Comparison of ENCODE assay signal across 34 cellular contexts in the genomic region with DNA sequence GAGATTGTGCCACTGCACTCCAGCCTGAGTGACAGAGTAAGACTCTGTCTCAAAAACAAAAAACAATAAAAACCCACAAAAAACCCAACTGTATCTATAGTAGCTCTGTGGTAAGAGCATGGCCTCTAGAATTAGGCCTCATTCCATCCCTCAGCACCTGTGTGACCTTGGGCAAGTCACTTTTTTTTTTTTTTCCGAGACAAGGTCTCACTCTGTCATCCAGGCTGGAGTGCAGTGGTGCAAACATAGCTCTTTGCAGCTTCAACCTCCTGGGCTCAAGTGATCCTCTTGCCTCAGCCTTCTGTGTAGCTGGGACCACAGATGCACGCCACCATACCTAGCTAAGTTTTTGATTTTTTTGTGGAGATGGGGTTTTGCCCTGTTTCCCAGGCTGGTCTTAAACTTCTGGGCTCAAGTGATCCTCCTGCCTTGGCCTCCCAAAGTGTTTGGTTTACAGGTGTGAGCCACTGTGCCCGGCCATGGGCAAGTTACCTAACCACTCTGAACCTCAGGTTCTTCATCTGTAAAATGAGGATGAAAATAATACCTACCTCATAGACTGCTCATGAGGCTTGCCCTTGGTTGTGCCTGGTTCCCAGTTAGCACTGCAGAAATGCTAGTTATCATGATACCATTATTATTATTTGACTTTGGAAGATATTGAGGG. TPM values are rescaled to one million over a fixed set of nuclear protein-coding genes. Genes with fewer than 3 reads are reported as not detected.
"Had no signal": no experiment of that assay in that cellular context is flagged by ENCODE, and none has a peak within 500 bp of the region (broad histone marks: within the 10 kb centered on the region; RNA-seq: fewer than 3 reads in every experiment).

No MANE protein-coding gene starts in this region.

- DNase-seq: activated CD4-positive, alpha-beta T cell treated with anti-CD3 and anti-CD28 coated beads, Interleukin-2, amount 10 ng/mL, durations not matched to agents 24 days and 14 days; activated CD4-positive, alpha-beta T cell treated with anti-CD3 and anti-CD28 coated beads, Interleukin-2, amount 50 U/mL, for 4 hours; activated CD8-positive, alpha-beta T cell treated with anti-CD3 and anti-CD28 coated beads for 36 hours; activated effector memory CD4-positive, alpha-beta T cell treated with anti-CD3 and anti-CD28 coated beads, Interleukin-2, amount 50 U/mL, for 16 hours; activated naive CD4-positive, alpha-beta T cell; activated naive CD4-positive, alpha-beta T cell treated with anti-CD3 and anti-CD28 coated beads, Interleukin-2, amount 50 U/mL, for 16 hours; activated naive CD8-positive, alpha-beta T cell treated with anti-CD3 and anti-CD28 coated beads for 36 hours; activated T-cell treated with anti-CD3 and anti-CD28 coated beads, Interleukin-2, amount 50 U/mL, for 1 hour; activated T-cell treated with anti-CD3 and anti-CD28 coated beads, Interleukin-2, amount 50 U/mL, for 72 hours; amniotic stem cell; Kasumi-1; KG1; MG63; NCI-H1048; NCI-H1105 treated with DMSO at 0.1 percent for 48 hours; NCI-H1436; NCI-H1694; NCI-H1930; NCI-H2081 treated with DMSO at 0.1 percent for 48 hours; NCI-H345; NCI-H524 treated with DMSO at 0.1 percent for 48 hours; NK-92 treated with Interleukin-12 subunit alpha and Interleukin-12 subunit beta, amount 100 ng/mL, for 24 hours; PC-9; SHP77; SJCRH30; T1000 had no signal

- H3K36me3 ChIP-seq: cardiac muscle cell, MG63, SJCRH30 had no signal

- H3K4me1 ChIP-seq: SJCRH30 had no signal

- H3K27ac ChIP-seq: cardiac muscle cell, PC-9, RWPE1, SJCRH30, SK-N-MC had no signal

- H3K27me3 ChIP-seq: cardiac muscle cell, MG63 had no signal

- ATAC-seq: activated CD8-positive, alpha-beta T cell treated with anti-CD3 and anti-CD28 coated beads for 36 hours had no signal

- H3K4me3 ChIP-seq: cardiac muscle cell, MG63, PC-9, SJCRH30, SK-N-MC had no signal

RNA-seq across cellular contexts. Expression of a gene that starts 15.3 kb away (rescaled TPM):
- total RNA-seq: activated CD4-positive, alpha-beta T cell treated with anti-CD3 and anti-CD28 coated beads, Interleukin-2, amount 10 ng/mL, durations not matched to agents 24 days and 14 days; activated CD8-positive, alpha-beta memory T cell treated with anti-CD3 and anti-CD28 coated beads for 36 hours; activated CD8-positive, alpha-beta T cell treated with anti-CD3 and anti-CD28 coated beads for 36 hours; activated naive CD8-positive, alpha-beta T cell treated with anti-CD3 and anti-CD28 coated beads for 36 hours; activated T-cell treated with anti-CD3 and anti-CD28 coated beads, Interleukin-2, amount 50 U/mL, for 72 hours; activated T-helper 17 cell treated with anti-CD3 and anti-CD28 coated beads, Interleukin-2, amount 50 U/mL, for 72 hours; OCI-LY7; SJCRH30; T-helper 1 cell treated with Interleukin-12 subunit alpha and Interleukin-12 subunit beta and Interleukin-4 antibody, amounts not matched to agents 30 ng/mL and 1 ng/mL, for 36 hours; T-helper 2 cell treated with Interferon-gamma antibody and Interleukin-4, amounts not matched to agents 100 ng/mL and 5 ng/mL, for 36 hours had no signal

RNA-seq across cellular contexts. Expression of a gene that starts 15.7 kb away (rescaled TPM):
- total RNA-seq: activated CD4-positive, alpha-beta T cell treated with anti-CD3 and anti-CD28 coated beads, Interleukin-2, amount 10 ng/mL, durations not matched to agents 24 days and 14 days; activated CD8-positive, alpha-beta memory T cell treated with anti-CD3 and anti-CD28 coated beads for 36 hours; activated CD8-positive, alpha-beta T cell treated with anti-CD3 and anti-CD28 coated beads for 36 hours; activated naive CD8-positive, alpha-beta T cell treated with anti-CD3 and anti-CD28 coated beads for 36 hours; activated T-cell treated with anti-CD3 and anti-CD28 coated beads, Interleukin-2, amount 50 U/mL, for 72 hours; activated T-helper 17 cell treated with anti-CD3 and anti-CD28 coated beads, Interleukin-2, amount 50 U/mL, for 72 hours; cardiac muscle cell; OCI-LY7; SJCRH30; T-helper 1 cell treated with Interleukin-12 subunit alpha and Interleukin-12 subunit beta and Interleukin-4 antibody, amounts not matched to agents 30 ng/mL and 1 ng/mL, for 36 hours; T-helper 2 cell treated with Interferon-gamma antibody and Interleukin-4, amounts not matched to agents 100 ng/mL and 5 ng/mL, for 36 hours had no signal

RNA-seq across cellular contexts. Expression of a gene that starts 59.8 kb away (rescaled TPM):
- total RNA-seq: SJCRH30 had no signal
